22 cellular contexts compared by ENCODE assay signal in the genomic region with DNA sequence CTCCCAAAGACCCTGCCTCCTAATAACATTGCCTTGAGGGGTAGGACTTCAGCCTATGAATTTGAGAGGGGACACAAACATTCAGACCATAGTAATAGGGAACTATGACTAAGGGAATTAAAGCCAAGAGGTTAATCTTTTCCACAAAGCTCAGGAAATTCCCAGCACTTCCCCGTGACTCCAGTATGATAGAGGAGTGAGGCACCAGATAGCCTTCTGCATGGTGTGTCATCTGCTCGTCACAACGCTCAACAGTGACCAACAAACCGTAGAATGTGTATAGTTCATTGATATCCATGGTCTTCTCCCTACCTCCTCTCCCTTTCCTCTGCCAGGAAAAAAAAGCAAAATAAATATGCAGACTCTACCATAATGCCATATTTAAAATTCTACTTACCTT.
"Had no signal": no experiment of that assay in that cellular context is flagged by ENCODE, and none has a peak within 500 bp of the region (broad histone marks: within the 10 kb centered on the region; RNA-seq: fewer than 3 reads in every experiment).

No MANE protein-coding gene starts in this region.

- DNase-seq: activated B cell treated with CpG ODN at 0.5 μM for 24 hours; activated CD4-positive, alpha-beta T cell treated with anti-CD3 and anti-CD28 coated beads for 48 hours; activated CD8-positive, alpha-beta T cell treated with anti-CD3 and anti-CD28 coated beads for 36 hours; activated naive CD4-positive, alpha-beta T cell treated with anti-CD3 and anti-CD28 coated beads for 36 hours; activated naive CD8-positive, alpha-beta T cell treated with anti-CD3 and anti-CD28 coated beads, Interleukin-2, amount 50 U/mL, for 24 hours; activated T-cell treated with anti-CD3 and anti-CD28 coated beads, Interleukin-2, amount 50 U/mL, for 1 hour; anterior cingulate cortex; brain microvascular endothelial cell; colonic mucosa; foreskin keratinocyte; left ventricle myocardium inferior; occipital lobe; posterior cingulate gyrus; stimulated activated naive CD8-positive, alpha-beta T cell treated with anti-CD3 and anti-CD28 coated beads, Interleukin-15, amount 100 ng/mL, for 72 hours; transverse colon; uterus had no signal

- H3K9me3 ChIP-seq: colonic mucosa, esophagus muscularis mucosa, right atrium auricular region, suprapubic skin, transverse colon, uterus had no signal

- H3K27ac ChIP-seq: brain microvascular endothelial cell, colonic mucosa, esophagus muscularis mucosa, foreskin keratinocyte, left ventricle myocardium inferior, right atrium auricular region, suprapubic skin, transverse colon, uterus had no signal

- H3K27me3 ChIP-seq: brain microvascular endothelial cell, colonic mucosa, esophagus muscularis mucosa, foreskin keratinocyte, right atrium auricular region, suprapubic skin, transverse colon, uterus had no signal

- H3K4me3 ChIP-seq: colonic mucosa, esophagus muscularis mucosa, left ventricle myocardium inferior, right atrium auricular region, suprapubic skin, transverse colon, uterus had no signal

- H3K4me1 ChIP-seq: colonic mucosa, foreskin keratinocyte, right atrium auricular region, suprapubic skin, transverse colon, uterus had no signal

- H3K4me3 Mint-ChIP-seq: activated B cell treated with CpG ODN at 0.5 μM for 24 hours; activated CD8-positive, alpha-beta T cell treated with anti-CD3 and anti-CD28 coated beads for 36 hours; activated naive CD4-positive, alpha-beta T cell treated with anti-CD3 and anti-CD28 coated beads for 36 hours; activated naive CD8-positive, alpha-beta T cell treated with anti-CD3 and anti-CD28 coated beads, Interleukin-2, amount 50 U/mL, for 24 hours; central memory CD8-positive, alpha-beta T cell; memory B cell; stimulated activated naive CD8-positive, alpha-beta T cell treated with anti-CD3 and anti-CD28 coated beads, Interleukin-15, amount 100 ng/mL, for 72 hours; T-helper 2 cell treated with Interferon-gamma antibody and Interleukin-4, amounts not matched to agents 5 μg/mL and 100 μg/mL, for 36 hours had no signal

- H3K27me3 Mint-ChIP-seq: activated B cell treated with CpG ODN at 0.5 μM for 24 hours; activated CD8-positive, alpha-beta T cell treated with anti-CD3 and anti-CD28 coated beads for 36 hours; activated naive CD8-positive, alpha-beta T cell treated with anti-CD3 and anti-CD28 coated beads, Interleukin-2, amount 50 U/mL, for 24 hours; central memory CD8-positive, alpha-beta T cell; memory B cell; stimulated activated naive CD8-positive, alpha-beta T cell treated with anti-CD3 and anti-CD28 coated beads, Interleukin-15, amount 100 ng/mL, for 72 hours had no signal

- H3K27ac Mint-ChIP-seq: activated B cell treated with CpG ODN at 0.5 μM for 24 hours; activated CD8-positive, alpha-beta T cell treated with anti-CD3 and anti-CD28 coated beads for 36 hours; activated naive CD4-positive, alpha-beta T cell treated with anti-CD3 and anti-CD28 coated beads for 36 hours; activated naive CD8-positive, alpha-beta T cell treated with anti-CD3 and anti-CD28 coated beads, Interleukin-2, amount 50 U/mL, for 24 hours; memory B cell; stimulated activated naive CD8-positive, alpha-beta T cell treated with anti-CD3 and anti-CD28 coated beads, Interleukin-15, amount 100 ng/mL, for 72 hours; T-helper 2 cell treated with Interferon-gamma antibody and Interleukin-4, amounts not matched to agents 5 μg/mL and 100 μg/mL, for 36 hours had no signal

- H3K4me1 Mint-ChIP-seq: activated B cell treated with CpG ODN at 0.5 μM for 24 hours; activated naive CD8-positive, alpha-beta T cell treated with anti-CD3 and anti-CD28 coated beads, Interleukin-2, amount 50 U/mL, for 24 hours; central memory CD8-positive, alpha-beta T cell; memory B cell; stimulated activated naive CD8-positive, alpha-beta T cell treated with anti-CD3 and anti-CD28 coated beads, Interleukin-15, amount 100 ng/mL, for 72 hours had no signal

- H3K9me3 Mint-ChIP-seq: activated B cell treated with CpG ODN at 0.5 μM for 24 hours; activated CD8-positive, alpha-beta T cell treated with anti-CD3 and anti-CD28 coated beads for 36 hours; activated naive CD4-positive, alpha-beta T cell treated with anti-CD3 and anti-CD28 coated beads for 36 hours; activated naive CD8-positive, alpha-beta T cell treated with anti-CD3 and anti-CD28 coated beads, Interleukin-2, amount 50 U/mL, for 24 hours; central memory CD8-positive, alpha-beta T cell; T-helper 2 cell treated with Interferon-gamma antibody and Interleukin-4, amounts not matched to agents 5 μg/mL and 100 μg/mL, for 36 hours had no signal

- H3K36me3 ChIP-seq: brain microvascular endothelial cell, colonic mucosa, transverse colon, uterus had no signal

- ATAC-seq: activated CD8-positive, alpha-beta T cell treated with anti-CD3 and anti-CD28 coated beads for 36 hours; activated naive CD8-positive, alpha-beta T cell treated with anti-CD3 and anti-CD28 coated beads, Interleukin-2, amount 50 U/mL, for 24 hours; foreskin keratinocyte; stimulated activated naive CD8-positive, alpha-beta T cell treated with anti-CD3 and anti-CD28 coated beads, Interleukin-15, amount 100 ng/mL, for 72 hours had no signal
